ENCODE assay signal across 15 cellular contexts in the genomic region with DNA sequence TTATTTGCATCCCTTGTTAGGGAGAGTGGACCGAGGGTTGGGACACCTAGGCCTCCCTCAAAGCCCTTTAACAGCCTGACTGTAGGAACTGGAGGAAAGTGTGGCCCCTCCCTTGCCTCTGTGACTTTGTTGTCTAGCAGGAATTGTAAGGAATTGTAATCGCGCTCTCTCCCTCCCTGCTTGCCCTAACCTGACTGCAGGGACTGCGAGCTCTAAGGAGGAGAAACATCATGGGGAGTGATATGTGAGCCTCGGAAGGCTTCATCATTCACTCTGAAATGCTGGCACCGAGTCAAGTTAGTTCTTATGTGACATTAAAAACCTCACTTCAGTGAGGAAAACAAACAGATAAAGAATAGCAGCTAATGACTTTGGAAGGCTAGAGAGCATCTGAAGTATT. TPM values are rescaled to one million over a fixed set of nuclear protein-coding genes. Genes with fewer than 3 reads are reported as not detected.
DNase-seq lines count a peak whose midpoint lies in the region; ATAC-seq, FAIRE-seq and TF ChIP-seq lines count a peak whose summit lies in the region.
"Had no signal": no experiment of that assay in that cellular context is flagged by ENCODE, and none has a peak within 500 bp of the region (broad histone marks: within the 10 kb centered on the region; RNA-seq: fewer than 3 reads in every experiment).

No MANE protein-coding gene starts in this region.

- no peak overlapping the region for H3K4me3 Mint-ChIP-seq in stimulated activated naive B cell treated with anti-CD40 and anti-IgM and Interleukin-4, amounts not matched to agents 10 μg/mL and 1 μg/mL and 100 μg/mL, for 72 hours
- H3K4me3 Mint-ChIP-seq: GM23338 had no signal

- H3K9me3 Mint-ChIP-seq in stimulated activated naive B cell treated with anti-CD40 and anti-IgM and Interleukin-4, amounts not matched to agents 10 μg/mL and 1 μg/mL and 100 μg/mL, for 72 hours = peaks cover 3 to 16% of the 10 kb centered on the region in 2 donors

- DNase-seq in COLO668 (lab: John Stamatoyannopoulos, UW; ENCODE audit: unreplicated experiment) = peak; percentile 18
- peak; percentile 12 for DNase-seq in NCI-H1092 (lab: John Stamatoyannopoulos, UW)
- peak; percentile 85 for DNase-seq in NCI-H187 treated with DMSO at 0.1 percent for 48 hours (lab: John Stamatoyannopoulos, UW)
- DNase-seq in NCI-H69 (lab: John Stamatoyannopoulos, UW) = peak; percentile 27
- no peak for DNase-seq in KBM-7
- DNase-seq in HT-29 (ENCODE audit: low spot score) = no peak
- no peak for DNase-seq in stimulated activated naive B cell treated with anti-CD40 and anti-IgM and Interleukin-4, amounts not matched to agents 10 μg/mL and 1 μg/mL and 100 μg/mL, for 72 hours
- DNase-seq in GM12891 (ENCODE audit: insufficient read length, low spot score) = no peak
- DNase-seq: C1 segment of cervical spinal cord, GF-D8, NCI-H146, NCI-H226 had no signal

- in situ Hi-C loops in KBM-7 (cut with MboI; ENCODE audit: low pct_unique_long_range_greater_than_20kb, low sequenced_read_pairs) = no loop called here

- H3K27ac Mint-ChIP-seq in stimulated activated naive B cell treated with anti-CD40 and anti-IgM and Interleukin-4, amounts not matched to agents 10 μg/mL and 1 μg/mL and 100 μg/mL, for 72 hours = no peak overlapping the region
- H3K27ac Mint-ChIP-seq: GM23338 had no signal

- no peak for ATAC-seq in stimulated activated naive B cell treated with anti-CD40 and anti-IgM and Interleukin-4, amounts not matched to agents 10 μg/mL and 1 μg/mL and 100 μg/mL, for 72 hours (replicated peaks)
- ATAC-seq: GM23338 had no signal

- no peaks in the 10 kb centered on the region for H3K36me3 Mint-ChIP-seq in stimulated activated naive B cell treated with anti-CD40 and anti-IgM and Interleukin-4, amounts not matched to agents 10 μg/mL and 1 μg/mL and 100 μg/mL, for 72 hours

- TF ChIP-seq POLR2A in GM12891 (IDR thresholded peaks at IDR 0.05; ENCODE audit: low read depth, low read length) = no peak

- peaks cover 0 to 5% of the 10 kb centered on the region in 2 donors for H3K27me3 Mint-ChIP-seq in stimulated activated naive B cell treated with anti-CD40 and anti-IgM and Interleukin-4, amounts not matched to agents 10 μg/mL and 1 μg/mL and 100 μg/mL, for 72 hours

- H3K4me1 Mint-ChIP-seq in stimulated activated naive B cell treated with anti-CD40 and anti-IgM and Interleukin-4, amounts not matched to agents 10 μg/mL and 1 μg/mL and 100 μg/mL, for 72 hours = no peaks in the 10 kb centered on the region
- H3K4me1 Mint-ChIP-seq: GM23338 had no signal

- FAIRE-seq in GM12891 (lab: Jason Lieb, UNC) = no peak
- FAIRE-seq: A204.1 had no signal

TF ChIP-seq in GM12891, 5 proteins besides CTCF, POLR2A, EP300 and RAD21:
- TF ChIP-seq POU2F2 (IDR thresholded peaks at IDR 0.05; ENCODE audit: low read depth, low read length) (no peak), POLR2AphosphoS5 (IDR thresholded peaks at IDR 0.05; ENCODE audit: low read depth, low read length) (no peak)

RNA-seq across cellular contexts. Expression of a gene that starts 58.7 kb away (rescaled TPM):
- not detected in 2 replicates for total RNA-seq in HT-29 (2014; rRNA removed; shearing (Covaris generic))
- polyA plus RNA-seq in GM12891 (2012; ENCODE audit: low read depth, missing spikeins) = not detected
- total RNA-seq: MCF 10A had no signal

Comparison
In these comparisons a context has a peak if more than half of its experiments do, and no peak if none do; other contexts are left out.
1. DNase-seq: peak in COLO668 (single experiment), NCI-H1092 (single experiment), NCI-H187 treated with DMSO at 0.1 percent for 48 hours (single experiment) and NCI-H69 (single experiment); none in KBM-7 (single experiment), HT-29 (single experiment), stimulated activated naive B cell treated with anti-CD40 and anti-IgM and Interleukin-4, amounts not matched to agents 10 μg/mL and 1 μg/mL and 100 μg/mL, for 72 hours (single experiment) and GM12891 (single experiment).